8 cellular contexts compared by ENCODE assay signal in genomic region chr1:221740260-221740830, GRCh38. TPM values are rescaled to one million over a fixed set of nuclear protein-coding genes. Genes with fewer than 3 reads are reported as not detected.
DNase-seq lines count a peak whose midpoint lies in the region; ATAC-seq and TF ChIP-seq lines count a peak whose summit lies in the region.

No MANE protein-coding gene starts in this region.

- no peak overlapping the region for H3K27ac ChIP-seq in ovary

- DNase-seq in COLO668 (lab: John Stamatoyannopoulos, UW; ENCODE audit: unreplicated experiment) (peak; percentile 41), NB4 (ENCODE audit: low read depth) (no peak), epithelial cell of proximal tubule (ENCODE audit: low read depth) (no peak), ovary (peak in 1 of 5 donors; percentile 23), GM19238 (ENCODE audit: insufficient read length, low spot score) (no peak)
- DNase-seq in activated CD8-positive, alpha-beta memory T cell treated with anti-CD3 and anti-CD28 coated beads, Interleukin-2, amount 50 U/mL, for 4 hours = no peak

- WGBS in ovary, 3 donors = 42 to 49% (median 44%) methylated on average over 7 of the region's 7 CpGs

- no peaks in the 10 kb centered on the region for H3K27me3 ChIP-seq in ovary

- TF ChIP-seq EP300 in ovary (IDR thresholded peaks at IDR 0.05) = no peak

- H3K4me1 ChIP-seq in ovary (ENCODE audit: insufficient read depth) = peaks cover 1% of the 10 kb centered on the region

- H3K4me3 ChIP-seq in NB4 (ENCODE audit: low read depth, low read length) (peak overlapping the region; percentile 90), epithelial cell of proximal tubule (ENCODE audit: low read depth, low read length) (peak overlapping the region; percentile 93), ovary (peak overlapping the region; percentile 64)

- H3K36me3 ChIP-seq in ovary = no peaks in the 10 kb centered on the region

- TF ChIP-seq CTCF in NB4 (IDR thresholded peaks at IDR 0.05; ENCODE audit: low read depth, low read length) (no peak), epithelial cell of proximal tubule (conservative IDR thresholded peaks at IDR 0.05; ENCODE audit: low read depth, low read length) (no peak), ovary (IDR thresholded peaks at IDR 0.05) (no peak)

- intact Hi-C loops in ovary (cut with DNase I) = no loop called here

- H3K9me3 ChIP-seq in ovary = no peaks in the 10 kb centered on the region

- TF ChIP-seq POLR2A in NB4 (IDR thresholded peaks at IDR 0.05; ENCODE audit: extremely low read depth, insufficient read length) (no peak), ovary (IDR thresholded peaks at IDR 0.05) (no peak)

- ATAC-seq in HG03175 (IDR thresholded peaks at IDR 0.05; ENCODE audit: unreplicated experiment) (no peak), HG03521 (IDR thresholded peaks at IDR 0.05; ENCODE audit: unreplicated experiment) (no peak)

RNA-seq across cellular contexts. Expression of gene DUSP10, which starts 1.5 kb away (rescaled TPM):
- total RNA-seq in epithelial cell of proximal tubule (14.6 and 15.6 TPM in 2 replicates), ovary (1 to 10 TPM in 6 of 7 donors, under 1 TPM in 1; 0.81 to 8.5 (median 2.0) TPM)
- 1 to 10 TPM; 1.7 to 5.5 TPM for polyA plus RNA-seq in ovary
